8 cellular contexts compared by ENCODE assay signal in the genomic region with DNA sequence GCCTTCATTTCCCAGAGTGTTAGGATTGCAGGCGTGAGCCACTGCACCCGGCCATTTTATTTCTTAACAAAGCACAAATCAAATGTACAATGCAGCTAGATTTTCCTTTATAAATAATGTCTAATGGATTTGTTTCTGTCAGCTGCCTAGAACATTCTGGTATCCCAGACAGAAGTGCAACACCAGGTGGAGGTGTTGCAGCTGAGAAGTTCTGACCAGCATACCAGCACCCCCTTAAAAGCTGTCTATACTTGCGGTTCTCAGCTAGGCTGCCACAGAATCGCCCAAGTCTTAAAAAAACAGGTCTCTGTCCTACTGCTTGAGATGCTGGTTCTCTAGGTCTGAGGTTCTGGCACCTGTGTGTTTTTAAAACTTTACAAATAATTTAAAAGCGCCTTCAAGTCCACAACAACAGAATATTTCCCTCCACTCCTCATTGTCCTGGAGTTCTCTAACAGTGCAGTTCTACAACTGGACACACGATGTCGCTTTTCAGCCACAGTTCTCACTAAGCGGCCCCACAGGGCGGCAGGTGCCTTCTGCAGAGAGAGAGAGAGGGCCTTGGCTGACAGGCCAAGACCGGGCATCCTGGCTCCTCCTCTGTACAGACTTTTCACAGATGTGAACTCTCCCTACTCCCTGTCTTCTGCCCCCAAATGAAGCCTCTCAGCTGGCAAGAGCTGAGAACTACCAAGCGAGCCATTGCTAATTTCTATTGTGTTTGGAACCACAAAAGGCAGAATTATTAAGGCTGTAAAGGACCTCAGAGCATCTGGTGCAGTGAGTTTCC. TPM values are rescaled to one million over a fixed set of nuclear protein-coding genes. Genes with fewer than 3 reads are reported as not detected.
DNase-seq lines count a peak whose midpoint lies in the region; ATAC-seq, FAIRE-seq and TF ChIP-seq lines count a peak whose summit lies in the region.

No MANE protein-coding gene starts in this region.

- ATAC-seq in GM21619 (IDR thresholded peaks at IDR 0.05; ENCODE audit: unreplicated experiment) (peak; percentile 58), K562 (peak; percentile 99), GM21786 (IDR thresholded peaks at IDR 0.05; ENCODE audit: unreplicated experiment) (no peak)

- peaks cover 0 to 42% of the 10 kb centered on the region in 2 experiments; a peak in 2 of 5 replicates for H3K27me3 ChIP-seq in K562 (ENCODE audit: control insufficient read depth in 2 of 2, insufficient read depth in 2 of 2, low read length in 2 of 2)

- H3K9me1 ChIP-seq in K562 (ENCODE audit: control insufficient read depth, insufficient read depth, low read length) = no peaks in the 10 kb centered on the region

- in situ Hi-C loops in K562 (cut with MboI) = no loop called here

- CTCF ChIA-PET in AG04449 (lab: Yijun Ruan, JAX) (interaction anchor here (0.9 to 24.6 kb wide), 35 partner anchors 9 to 210 kb away, joined by 3 to 1463 read pairs (median 7); a partner anchor contains a TSS), K562 (lab: Yijun Ruan, JAX; ENCODE audit: low intra/inter-chr PET ratio) (interaction anchor here (0.5 to 11.2 kb wide), 9 partner anchors 67 to 1835 kb away, joined by 3 to 310 read pairs (median 4); a partner anchor contains a TSS)

- peak; percentile 93 to 97 for TF ChIP-seq RAD21 in K562 (CRISPR knock-in tag; conservative IDR thresholded peaks at IDR 0.05 in 1 of 2, IDR thresholded peaks at IDR 0.05 in 1 of 2)

- peak; percentile 78 for TF ChIP-seq CTCF in AG04449 (IDR thresholded peaks at IDR 0.05; ENCODE audit: insufficient read depth, low read length, missing control alignments)
- TF ChIP-seq CTCF in K562 (IDR thresholded peaks at IDR 0.05 in 2 of 3, conservative IDR thresholded peaks at IDR 0.05 in 1 of 3; ENCODE audit: insufficient read depth in 2 of 3, low read depth in 1 of 3, low read length in 3 of 3) = peak; percentile 90 to 97 (median 97)

- TF ChIP-seq EP300 in K562 (IDR thresholded peaks at IDR 0.05; ENCODE audit: low read length) = no peak

- peak; percentile 85 for FAIRE-seq in TTC549 (lab: Jason Lieb, UNC)
- peak; percentile 96 for FAIRE-seq in K562 (lab: Jason Lieb, UNC)

- no peak overlapping the region for H3K9ac ChIP-seq in K562 (ENCODE audit: insufficient read depth in 1 of 2, low read depth in 2 of 2, low read length in 2 of 2)

- BruUV-seq in K562 (replicated peaks; lab: Mats Ljungman, UMichigan) = no TSS peak

- no peak overlapping the region for H3K27ac ChIP-seq in K562 (ENCODE audit: extremely low read depth, low read depth, low read length)

- intact Hi-C loops in K562 (cut with micrococcal nuclease) = loop anchor here (1.0 to 10.0 kb wide), 3 partner anchors 66 to 151 kb away; a partner anchor contains a TSS

- no peak overlapping the region for H3K4me2 ChIP-seq in K562 (ENCODE audit: insufficient read depth, low read length)

- no peaks in the 10 kb centered on the region; the same call in 1 of the 2 replicates for H4K20me1 ChIP-seq in K562 (replicated peaks; ENCODE audit: control insufficient read depth, insufficient read depth, low read length)

- POLR2A ChIA-PET in AG04449 (lab: Yijun Ruan, JAX) = interaction anchor here (1.2 kb wide), 1 partner anchor 66 kb away, joined by 5 read pairs; no protein-coding TSS in a partner anchor
- POLR2A ChIA-PET in K562 (lab: Yijun Ruan, JAX) = interaction anchor here (0.8 to 1.5 kb wide), 3 partner anchors 58 to 90 kb away, joined by 3 to 6 read pairs (median 4); no protein-coding TSS in a partner anchor

- DNase-seq in AG04449 (ENCODE audit: low read depth, low spot score) (no peak), NCI-H2081 treated with DMSO at 0.1 percent for 48 hours (lab: John Stamatoyannopoulos, UW) (peak; percentile 10), K562 (ENCODE audit: extremely low read depth in 1 of 4, low spot score in 3 of 4) (peak; percentile 69 to 81 (median 77)), iPS DF 4.7 (ENCODE audit: extremely low read depth, low spot score) (peak; percentile 74), smooth muscle cell of the brain vasculature (ENCODE audit: low read depth, low spot score) (peak; percentile 35)

- H3K36me3 ChIP-seq in K562 (ENCODE audit: control insufficient read depth, insufficient read depth, low read length) = no peaks in the 10 kb centered on the region

- H3K9me3 ChIP-seq in K562 (replicated peaks; ENCODE audit: control insufficient read depth, insufficient read depth, low read depth, low read length) = no peaks in the 10 kb centered on the region

- H3K79me2 ChIP-seq in K562 (ENCODE audit: control insufficient read depth, insufficient read depth, low read length) = no peaks in the 10 kb centered on the region

- H3K4me3 ChIP-seq in AG04449 (ENCODE audit: low read depth, low read length) = no peak overlapping the region
- no peak overlapping the region for H3K4me3 ChIP-seq in K562

- no peaks in the 10 kb centered on the region for H3K4me1 ChIP-seq in K562 (replicated peaks in 1 of 2; ENCODE audit: control insufficient read depth in 2 of 2, insufficient read depth in 2 of 2, low read length in 2 of 2)

- 10% methylated on average over 11 of the region's 11 CpGs for WGBS in K562 (ENCODE audit: insufficient coverage, low coverage, missing lambda C conversion rate)

- no peak for TF ChIP-seq POLR2A in K562 (conservative IDR thresholded peaks at IDR 0.05)

- H2AFZ ChIP-seq in K562 (ENCODE audit: low read depth, low read length) = no peak overlapping the region

TF ChIP-seq in K562, 482 proteins besides CTCF, POLR2A, EP300 and RAD21 (continues in another document):
- TF ChIP-seq COPS2 (conservative IDR thresholded peaks at IDR 0.05) (no peak), STAG1 (CRISPR knock-in tag; IDR thresholded peaks at IDR 0.05; ENCODE audit: borderline replicate concordance) (peak; percentile 75; the same call in 1 of the 2 replicates), CTBP1 (IDR thresholded peaks at IDR 0.05; ENCODE audit: borderline replicate concordance) (peak; percentile 22; the same call in 1 of the 2 replicates), ARID2 (IDR thresholded peaks at IDR 0.05) (peak; percentile 78), MAZ (CRISPR knock-in tag; conservative IDR thresholded peaks at IDR 0.05 in 1 of 2, IDR thresholded peaks at IDR 0.05 in 1 of 2) (peak in 1 of 2 experiments; percentile 60; a peak in 2 of 4 replicates), MYC (IDR thresholded peaks at IDR 0.05; ENCODE audit: low read depth, low read length) (0 out of 2 replicates have a peak, but pooled peaks have one; percentile 19), MYC (CRISPR knock-in tag; IDR thresholded peaks at IDR 0.05; ENCODE audit: borderline replicate concordance, low read depth) (no peak), SRF (CRISPR knock-in tag; IDR thresholded peaks at IDR 0.05) (peak in 1 of 2 experiments; percentile 82; a peak in 2 of 4 replicates), RB1 (IDR thresholded peaks at IDR 0.05; ENCODE audit: low read depth) (peak; percentile 60; the same call in 1 of the 2 replicates), GATAD2A (IDR thresholded peaks at IDR 0.05) (no peak), SMAD4 (CRISPR knock-in tag; conservative IDR thresholded peaks at IDR 0.05) (0 out of 2 replicates have a peak, but pooled peaks have one; percentile 15), SMC3 (conservative IDR thresholded peaks at IDR 0.05; ENCODE audit: insufficient read depth, low read depth, low read length) (peak; percentile 96), CC2D1A (IDR thresholded peaks at IDR 0.05) (peak; percentile 56; the same call in 1 of the 2 replicates)
- TF ChIP-seq, protein P1, sequence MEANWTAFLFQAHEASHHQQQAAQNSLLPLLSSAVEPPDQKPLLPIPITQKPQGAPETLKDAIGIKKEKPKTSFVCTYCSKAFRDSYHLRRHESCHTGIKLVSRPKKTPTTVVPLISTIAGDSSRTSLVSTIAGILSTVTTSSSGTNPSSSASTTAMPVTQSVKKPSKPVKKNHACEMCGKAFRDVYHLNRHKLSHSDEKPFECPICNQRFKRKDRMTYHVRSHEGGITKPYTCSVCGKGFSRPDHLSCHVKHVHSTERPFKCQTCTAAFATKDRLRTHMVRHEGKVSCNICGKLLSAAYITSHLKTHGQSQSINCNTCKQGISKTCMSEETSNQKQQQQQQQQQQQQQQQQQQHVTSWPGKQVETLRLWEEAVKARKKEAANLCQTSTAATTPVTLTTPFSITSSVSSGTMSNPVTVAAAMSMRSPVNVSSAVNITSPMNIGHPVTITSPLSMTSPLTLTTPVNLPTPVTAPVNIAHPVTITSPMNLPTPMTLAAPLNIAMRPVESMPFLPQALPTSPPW (CRISPR knock-in tag; IDR thresholded peaks at IDR 0.05) = 0 out of 2 replicates have a peak, but pooled peaks have one; percentile 19
- TF ChIP-seq, protein P2, sequence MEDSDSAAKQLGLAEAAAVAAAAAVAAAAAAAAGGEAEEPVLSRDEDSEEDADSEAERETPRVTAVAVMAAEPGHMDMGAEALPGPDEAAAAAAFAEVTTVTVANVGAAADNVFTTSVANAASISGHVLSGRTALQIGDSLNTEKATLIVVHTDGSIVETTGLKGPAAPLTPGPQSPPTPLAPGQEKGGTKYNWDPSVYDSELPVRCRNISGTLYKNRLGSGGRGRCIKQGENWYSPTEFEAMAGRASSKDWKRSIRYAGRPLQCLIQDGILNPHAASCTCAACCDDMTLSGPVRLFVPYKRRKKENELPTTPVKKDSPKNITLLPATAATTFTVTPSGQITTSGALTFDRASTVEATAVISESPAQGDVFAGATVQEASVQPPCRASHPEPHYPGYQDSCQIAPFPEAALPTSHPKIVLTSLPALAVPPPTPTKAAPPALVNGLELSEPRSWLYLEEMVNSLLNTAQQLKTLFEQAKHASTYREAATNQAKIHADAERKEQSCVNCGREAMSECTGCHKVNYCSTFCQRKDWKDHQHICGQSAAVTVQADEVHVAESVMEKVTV (CRISPR knock-in tag; IDR thresholded peaks at IDR 0.05) = peak; percentile 91

RNA-seq across cellular contexts. Expression of a gene that starts 32.6 kb away (rescaled TPM):
- total RNA-seq in K562 (2011; cell fraction: chromatin; rRNA removed; ENCODE audit: low replicate concordance) = not detected in 2 replicates
- not detected in 2 replicates for total RNA-seq in K562 (2011; cell fraction: nucleolus; rRNA removed)
- total RNA-seq in K562 (2011; cell fraction: nucleoplasm; rRNA removed) = not detected in 2 replicates
- not detected in 2 replicates for total RNA-seq in K562 (2014; rRNA removed)
- total RNA-seq in K562 (2014; rRNA removed; fragmentation: Illumina TruSeq; extraction: Trizol) = not detected in 2 replicates
- not detected in 2 replicates for total RNA-seq in K562 (2015; rRNA removed; fragmentation: Illumina TruSeq; extraction: Trizol)
- not detected in 2 replicates for total RNA-seq in K562 (2021)
- polyA plus RNA-seq in K562 (2011; rRNA removed) = not detected in 2 replicates
- not detected in 2 replicates for polyA plus RNA-seq in K562 (2011; cell fraction: cytosol; rRNA removed)
- polyA plus RNA-seq in K562 (2011; cell fraction: nucleus; rRNA removed) = not detected in 2 replicates
- not detected in 2 replicates for polyA plus RNA-seq in K562 (2012)
- not detected in 2 replicates for polyA plus RNA-seq in K562 (2014; fragmentation: Illumina TruSeq; extraction: Trizol)
- polyA plus RNA-seq in K562 (2014; fragmentation: Nextera tagmentation; extraction: Ambion mirVana) = not detected
- not detected in 2 replicates for polyA plus RNA-seq in K562 (2014; rRNA removed)
- not detected in 2 replicates for polyA minus RNA-seq in K562 (2011; rRNA and poly(A)+ RNA removed)
- not detected in 2 replicates for polyA minus RNA-seq in K562 (2011; cell fraction: cytosol; rRNA and poly(A)+ RNA removed)
- polyA minus RNA-seq in K562 (2011; cell fraction: nucleus; rRNA and poly(A)+ RNA removed) = not detected in 2 replicates
